Comparison of ENCODE assay signal across 23 cellular contexts in genomic region chr7:116967254-116967922, GRCh38.
"Had no signal": no experiment of that assay in that cellular context is flagged by ENCODE, and none has a peak within 500 bp of the region (broad histone marks: within the 10 kb centered on the region; RNA-seq: fewer than 3 reads in every experiment).

No MANE protein-coding gene starts in this region.

- H3K9ac ChIP-seq: parathyroid adenoma had no signal

- H2AFZ ChIP-seq: parathyroid adenoma had no signal

- H3K4me3 ChIP-seq: coronary artery, esophagus squamous epithelium, lower lobe of right lung, mucosa of descending colon, right atrium auricular region, sigmoid colon, stomach, thyroid gland had no signal

- H3K36me3 ChIP-seq: esophagus squamous epithelium, lower lobe of right lung, neutrophil, right atrium auricular region, sigmoid colon, stomach, thyroid gland had no signal

- H3K27me3 ChIP-seq: esophagus squamous epithelium, neutrophil, right atrium auricular region, sigmoid colon, stomach, thyroid gland had no signal

- FAIRE-seq: endothelial cell of umbilical vein, keratinocyte had no signal

- ATAC-seq: left ventricle myocardium superior; lower lobe of right lung; mucosa of descending colon; natural killer cell treated with Interleukin-12 subunit alpha and Interleukin-12 subunit beta and Interleukin-15 and Interleukin-18, amount 100 ng/mL, for 72 hours; stimulated activated effector memory CD8-positive, alpha-beta T cell treated with anti-CD3 and anti-CD28 coated beads, Interleukin-12 subunit alpha, Interleukin-12 subunit beta, amount 100 ng/mL, for 72 hours had no signal

- H3K9me3 ChIP-seq: esophagus squamous epithelium, lower lobe of right lung, mucosa of descending colon, neutrophil, right atrium auricular region, sigmoid colon, stomach, thyroid gland had no signal

- H3K27ac ChIP-seq: coronary artery, esophagus squamous epithelium, lower lobe of right lung, neutrophil, parathyroid adenoma, right atrium auricular region, sigmoid colon, stomach, thyroid gland had no signal

- H3K4me1 ChIP-seq: esophagus squamous epithelium, parathyroid adenoma, sigmoid colon had no signal

- DNase-seq: dermis blood vessel endothelial cell; effector memory CD4-positive, alpha-beta T cell; erythroblast; esophagus squamous epithelium; foreskin melanocyte; left ventricle myocardium superior; lower lobe of right lung; mucosa of descending colon; naive B cell; sigmoid colon; stimulated activated CD4-positive, alpha-beta T cell treated with anti-CD3 and anti-CD28 coated beads, Interleukin-2, amount 100 ng/mL, for 24 hours; stimulated activated CD4-positive, alpha-beta T cell treated with anti-CD3 and anti-CD28 coated beads, Interleukin-4, amount 100 ng/mL, for 24 hours; stimulated activated naive CD4-positive, alpha-beta T cell treated with Interleukin-2 at 50 U/mL for 16 hours; stomach; thyroid gland had no signal
